ENCODE assay signal across 9 cellular contexts in the genomic region with DNA sequence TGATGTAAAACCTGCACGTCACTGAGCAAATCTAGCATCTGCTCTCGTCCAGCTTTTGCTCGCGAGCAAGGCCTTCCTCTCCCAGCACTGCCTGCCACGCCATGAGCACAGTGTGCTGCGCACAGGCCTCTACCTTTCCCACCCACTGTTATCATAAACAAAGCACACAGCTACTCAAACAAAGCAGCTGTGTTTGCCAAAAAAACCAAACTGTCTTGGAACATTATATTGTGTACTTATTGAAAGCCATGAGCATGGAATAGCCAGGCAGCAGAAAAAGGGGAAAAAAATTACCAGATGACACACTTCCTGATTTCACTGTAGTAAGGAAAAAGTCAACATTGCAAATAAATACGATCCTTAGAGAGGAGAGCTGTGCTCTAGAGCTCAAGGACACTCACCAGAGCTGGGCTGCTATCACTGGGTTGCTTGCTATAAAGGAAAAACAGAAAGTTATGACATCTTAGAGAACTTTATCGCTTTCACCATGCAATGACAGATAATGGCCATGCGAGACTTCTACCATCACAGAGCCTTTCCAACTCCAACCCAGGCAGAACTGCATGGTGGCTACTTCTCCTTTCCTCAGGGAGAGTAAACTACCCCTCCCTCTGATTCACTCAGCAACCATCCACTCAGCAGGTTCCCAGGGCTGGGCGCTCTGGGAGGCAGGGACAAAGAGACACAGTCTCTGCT.
DNase-seq lines count a peak whose midpoint lies in the region; ATAC-seq, FAIRE-seq and TF ChIP-seq lines count a peak whose summit lies in the region.
"Had no signal": no experiment of that assay in that cellular context is flagged by ENCODE, and none has a peak within 500 bp of the region (broad histone marks: within the 10 kb centered on the region; RNA-seq: fewer than 3 reads in every experiment).

No MANE protein-coding gene starts in this region.

- H3K36me3 Mint-ChIP-seq in Caco-2 (ENCODE audit: insufficient read depth, unreplicated experiment) (peaks cover 6% of the 10 kb centered on the region), astrocyte (ENCODE audit: low read depth, unreplicated experiment) (no peaks in the 10 kb centered on the region), natural killer cell (no peaks in the 10 kb centered on the region)

- H3K4me1 Mint-ChIP-seq in Caco-2 (ENCODE audit: low read depth, unreplicated experiment) (peaks cover 20% of the 10 kb centered on the region), astrocyte (ENCODE audit: low read depth, unreplicated experiment) (peaks cover 21% of the 10 kb centered on the region), natural killer cell (no peaks in the 10 kb centered on the region)

- intact Hi-C loops in Caco-2 (cut with micrococcal nuclease; ENCODE audit: unreplicated experiment) (no loop called here), lower lobe of right lung (cut with DNase I) (no loop called here), natural killer cell (cut with micrococcal nuclease) (no loop called here)

- no peaks in the 10 kb centered on the region for H3K79me2 ChIP-seq in astrocyte (ENCODE audit: insufficient read depth, low read length)

- BruUV-seq in Caco-2 (replicated peaks; lab: Mats Ljungman, UMichigan), result no TSS peak

- peak; percentile 80 to 83 for ATAC-seq in lower lobe of right lung
- ATAC-seq in natural killer cell, result no peak
- ATAC-seq in HG03135 (IDR thresholded peaks at IDR 0.05; ENCODE audit: unreplicated experiment), result no peak

- peak overlapping the region; percentile 73 for H3K4me2 ChIP-seq in astrocyte (ENCODE audit: low read length)

- TF ChIP-seq CTCF in Caco-2 (IDR thresholded peaks at IDR 0.05; ENCODE audit: insufficient read depth in 1 of 2, low read depth in 1 of 2, low read length in 1 of 2, severe bottlenecking in 1 of 2, unreplicated experiment in 1 of 2) (no peak), astrocyte (IDR thresholded peaks at IDR 0.05; ENCODE audit: insufficient read depth, low read depth, low read length) (no peak), lower lobe of right lung (IDR thresholded peaks at IDR 0.05) (no peak), natural killer cell (IDR thresholded peaks at IDR 0.05) (no peak)

- peak overlapping the region; percentile 63 for H3K27ac Mint-ChIP-seq in Caco-2 (ENCODE audit: unreplicated experiment)
- H3K27ac Mint-ChIP-seq in astrocyte (ENCODE audit: unreplicated experiment), result peak overlapping the region; percentile 94
- H3K27ac Mint-ChIP-seq in natural killer cell, result no peak overlapping the region

- no peaks in the 10 kb centered on the region for H4K20me1 ChIP-seq in astrocyte (ENCODE audit: insufficient read depth, low read length)

- in situ Hi-C loops in G401 (cut with HindIII; ENCODE audit: low sequenced_read_pairs), result no loop called here

- POLR2A ChIA-PET in Caco-2 (lab: Charles Lee), result no interaction called here

- CTCF ChIA-PET in Caco-2 (lab: Charles Lee), result no interaction called here

- DNase-seq in Caco-2 (no peak), NCI-H187 (lab: John Stamatoyannopoulos, UW) (peak; percentile 5 to 60), astrocyte (ENCODE audit: low read depth) (peak; percentile 49), lower lobe of right lung (peak; percentile 56), natural killer cell (no peak), NCI-H1436 treated with DMSO at 0.1 percent for 48 hours (lab: John Stamatoyannopoulos, UW) (no peak), G401 (ENCODE audit: low spot score) (no peak)
- DNase-seq: T-helper 2 cell had no signal

- H2AFZ ChIP-seq in astrocyte (ENCODE audit: low read depth, low read length), result peak overlapping the region; percentile 54

- H3K4me3 Mint-ChIP-seq in Caco-2 (ENCODE audit: unreplicated experiment), result no peak overlapping the region
- H3K4me3 Mint-ChIP-seq in astrocyte (ENCODE audit: unreplicated experiment), result no peak overlapping the region
- no peak overlapping the region for H3K4me3 Mint-ChIP-seq in natural killer cell

- H3K27me3 ChIP-seq in Caco-2 (replicated peaks; ENCODE audit: control insufficient read depth, insufficient read depth, low read length) (no peaks in the 10 kb centered on the region), astrocyte (ENCODE audit: insufficient read depth, low read length) (no peaks in the 10 kb centered on the region), lower lobe of right lung (ENCODE audit: low read depth) (no peaks in the 10 kb centered on the region)

- H3K36me3 ChIP-seq in Caco-2 (ENCODE audit: control insufficient read depth, insufficient read depth, low read length) (no peaks in the 10 kb centered on the region; the same call in 1 of the 2 replicates), astrocyte (ENCODE audit: insufficient read depth, low read length) (no peaks in the 10 kb centered on the region), lower lobe of right lung (no peaks in the 10 kb centered on the region)

- no peaks in the 10 kb centered on the region for H3K9me3 Mint-ChIP-seq in Caco-2 (ENCODE audit: unreplicated experiment)
- H3K9me3 Mint-ChIP-seq in astrocyte (ENCODE audit: unreplicated experiment), result no peaks in the 10 kb centered on the region
- no peaks in the 10 kb centered on the region for H3K9me3 Mint-ChIP-seq in natural killer cell

- H3K27ac ChIP-seq in astrocyte (ENCODE audit: low read depth, low read length), result peak overlapping the region; percentile 62
- H3K27ac ChIP-seq in lower lobe of right lung, result peak overlapping the region; percentile 31

- FAIRE-seq in astrocyte (lab: Jason Lieb, UNC), result no peak

- H3K27me3 Mint-ChIP-seq in Caco-2 (ENCODE audit: insufficient read depth, unreplicated experiment) (no peaks in the 10 kb centered on the region), astrocyte (ENCODE audit: low read depth, unreplicated experiment) (no peaks in the 10 kb centered on the region), natural killer cell (ENCODE audit: low read depth in 2 of 2) (peaks cover 2 to 14% of the 10 kb centered on the region in 2 donors)

- H3K9me3 ChIP-seq in Caco-2 (no peaks in the 10 kb centered on the region), astrocyte (ENCODE audit: insufficient read depth, low read depth, low read length) (no peaks in the 10 kb centered on the region), lower lobe of right lung (no peaks in the 10 kb centered on the region)

- H3K4me3 ChIP-seq in Caco-2 (ENCODE audit: low read depth, low read length), result no peak overlapping the region
- H3K4me3 ChIP-seq in astrocyte (ENCODE audit: insufficient read depth, low read depth, low read length), result no peak overlapping the region
- H3K4me3 ChIP-seq in lower lobe of right lung, result no peak overlapping the region

- H3K4me1 ChIP-seq in Caco-2, result peaks cover 13% of the 10 kb centered on the region; the same call in 1 of the 2 replicates
- peaks cover 40% of the 10 kb centered on the region for H3K4me1 ChIP-seq in astrocyte (ENCODE audit: insufficient read depth, low read length)
- peaks cover 18% of the 10 kb centered on the region for H3K4me1 ChIP-seq in lower lobe of right lung

- peak overlapping the region; percentile 61 for H3K9ac ChIP-seq in astrocyte (ENCODE audit: low read length)

Comparison
In these comparisons a context has a peak if more than half of its experiments do, and no peak if none do; other contexts are left out.
1. DNase-seq: peak in NCI-H187 (2 of 2), astrocyte (single experiment) and lower lobe of right lung (single experiment); none in Caco-2 (0 of 2), natural killer cell (single experiment), NCI-H1436 treated with DMSO at 0.1 percent for 48 hours (single experiment) and G401 (single experiment).
2. H3K27ac Mint-ChIP-seq: peak in Caco-2 (single experiment) and astrocyte (single experiment); none in natural killer cell (0 of 2).
3. ATAC-seq: peak in lower lobe of right lung (2 of 2); none in natural killer cell (0 of 3) and HG03135 (single experiment).